ENCODE assay signal across 8 cellular contexts in genomic region chr18:50877545-50878265, GRCh38. TPM values are rescaled to one million over a fixed set of nuclear protein-coding genes. Genes with fewer than 3 reads are reported as not detected.
DNase-seq lines count a peak whose midpoint lies in the region; ATAC-seq and TF ChIP-seq lines count a peak whose summit lies in the region.

No MANE protein-coding gene starts in this region.

- ATAC-seq in right lobe of liver (no peak), upper lobe of left lung (ENCODE audit: low FRiP score in 2 of 2) (no peak), GM19455 (IDR thresholded peaks at IDR 0.05; ENCODE audit: unreplicated experiment) (no peak)

- TF ChIP-seq CTCF in right lobe of liver (IDR thresholded peaks at IDR 0.05) (no peak), upper lobe of left lung (IDR thresholded peaks at IDR 0.05) (no peak)

- intact Hi-C loops in right lobe of liver (cut with DNase I), result no loop called here

- no peaks in the 10 kb centered on the region for H3K27me3 Mint-ChIP-seq in activated naive CD4-positive, alpha-beta T cell treated with anti-CD3 and anti-CD28 coated beads, Interleukin-2, amount 50 U/mL, for 24 hours
- H3K27me3 Mint-ChIP-seq in activated naive CD8-positive, alpha-beta T cell treated with anti-CD3 and anti-CD28 coated beads for 36 hours, result peaks cover 7% of the 10 kb centered on the region

- H3K4me1 Mint-ChIP-seq in activated naive CD4-positive, alpha-beta T cell treated with anti-CD3 and anti-CD28 coated beads, Interleukin-2, amount 50 U/mL, for 24 hours, result peaks cover 24% of the 10 kb centered on the region
- H3K4me1 Mint-ChIP-seq in activated naive CD8-positive, alpha-beta T cell treated with anti-CD3 and anti-CD28 coated beads for 36 hours, result peaks cover 16% of the 10 kb centered on the region

- H3K9me3 ChIP-seq in right lobe of liver (no peaks in the 10 kb centered on the region), upper lobe of left lung (no peaks in the 10 kb centered on the region)

- peak overlapping the region in 1 of 3 donors; percentile 87 for H3K27ac ChIP-seq in right lobe of liver
- peak overlapping the region; percentile 92 to 97 (median 96) for H3K27ac ChIP-seq in upper lobe of left lung

- 74% methylated on average over 8 of the region's 8 CpGs for WGBS in right lobe of liver (ENCODE audit: insufficient coverage, low coverage, low lambda C conversion rate, missing lambda C conversion rate)
- 77 to 80% methylated on average over 8 of the region's 8 CpGs for WGBS in upper lobe of left lung, 2 donors

- H3K36me3 Mint-ChIP-seq in activated naive CD4-positive, alpha-beta T cell treated with anti-CD3 and anti-CD28 coated beads, Interleukin-2, amount 50 U/mL, for 24 hours, result no peaks in the 10 kb centered on the region
- peaks cover 14% of the 10 kb centered on the region for H3K36me3 Mint-ChIP-seq in activated naive CD8-positive, alpha-beta T cell treated with anti-CD3 and anti-CD28 coated beads for 36 hours

- H3K27ac Mint-ChIP-seq in activated naive CD4-positive, alpha-beta T cell treated with anti-CD3 and anti-CD28 coated beads, Interleukin-2, amount 50 U/mL, for 24 hours, result peak overlapping the region; percentile 98
- peak overlapping the region; percentile 97 for H3K27ac Mint-ChIP-seq in activated naive CD8-positive, alpha-beta T cell treated with anti-CD3 and anti-CD28 coated beads for 36 hours

- H3K27me3 ChIP-seq in right lobe of liver, result no peaks in the 10 kb centered on the region
- H3K27me3 ChIP-seq in upper lobe of left lung, result no peaks in the 10 kb centered on the region

- TF ChIP-seq POLR2A in right lobe of liver (IDR thresholded peaks at IDR 0.05) (no peak), upper lobe of left lung (IDR thresholded peaks at IDR 0.05) (no peak)

- H3K36me3 ChIP-seq in right lobe of liver, result no peaks in the 10 kb centered on the region
- H3K36me3 ChIP-seq in upper lobe of left lung, result no peaks in the 10 kb centered on the region

- no peaks in the 10 kb centered on the region for H3K9me3 Mint-ChIP-seq in activated naive CD4-positive, alpha-beta T cell treated with anti-CD3 and anti-CD28 coated beads, Interleukin-2, amount 50 U/mL, for 24 hours
- no peaks in the 10 kb centered on the region for H3K9me3 Mint-ChIP-seq in activated naive CD8-positive, alpha-beta T cell treated with anti-CD3 and anti-CD28 coated beads for 36 hours

- peak overlapping the region; percentile 92 for H3K4me3 Mint-ChIP-seq in activated naive CD4-positive, alpha-beta T cell treated with anti-CD3 and anti-CD28 coated beads, Interleukin-2, amount 50 U/mL, for 24 hours
- peak overlapping the region; percentile 90 for H3K4me3 Mint-ChIP-seq in activated naive CD8-positive, alpha-beta T cell treated with anti-CD3 and anti-CD28 coated beads for 36 hours

- peaks cover 0 to 6% (median 0%) of the 10 kb centered on the region in 4 donors for H3K4me1 ChIP-seq in right lobe of liver
- H3K4me1 ChIP-seq in upper lobe of left lung, result peaks cover 11 to 21% (median 13%) of the 10 kb centered on the region in 4 donors

- no peak for DNase-seq in activated naive CD4-positive, alpha-beta T cell treated with anti-CD3 and anti-CD28 coated beads, Interleukin-2, amount 50 U/mL, for 16 hours
- DNase-seq in activated naive CD8-positive, alpha-beta T cell treated with anti-CD3 and anti-CD28 coated beads for 36 hours, result no peak
- DNase-seq in right lobe of liver, result no peak
- no peak for DNase-seq in upper lobe of left lung
- DNase-seq in NCI-H2196 treated with DMSO at 0.1 percent for 48 hours (lab: John Stamatoyannopoulos, UW; ENCODE audit: unreplicated experiment), result no peak
- DNase-seq in cortex of kidney (lab: John Stamatoyannopoulos, UW), result no peak

- H3K4me3 ChIP-seq in right lobe of liver, result peak overlapping the region in 2 of 3 donors; percentile 84 to 96
- H3K4me3 ChIP-seq in upper lobe of left lung, result peak overlapping the region in 3 of 4 donors; percentile 69 to 83 (median 78)

- no peak for TF ChIP-seq EP300 in upper lobe of left lung (IDR thresholded peaks at IDR 0.05)

RNA-seq across cellular contexts. Expression of gene ME2, which starts 1.2 kb away (rescaled TPM):
- 100 to 1,000 TPM; 153 TPM for total RNA-seq in activated naive CD8-positive, alpha-beta T cell treated with anti-CD3 and anti-CD28 coated beads for 36 hours
- total RNA-seq in right lobe of liver (10 to 100 TPM; 12.3 to 32.4 (median 19.5) TPM), upper lobe of left lung (10 to 100 TPM; 26.9 to 69.8 (median 36.4) TPM)

RNA-seq across cellular contexts. Expression of gene MRO, which starts 57.9 kb away (rescaled TPM):
- not detected for total RNA-seq in activated naive CD8-positive, alpha-beta T cell treated with anti-CD3 and anti-CD28 coated beads for 36 hours
- total RNA-seq in right lobe of liver (10 to 100 TPM in 1 of 6 experiments, 1 to 10 TPM in 5; 2.2 to 14.8 (median 2.7) TPM), upper lobe of left lung (under 1 TPM in 3 of 6 donors, not detected in 3; 0.46 to 0.77 (median 0.71) TPM)
